In genomic region chr12:94198469-94198868, GRCh38 we compare ENCODE assay signal across 23 cellular contexts. TPM values are rescaled to one million over a fixed set of nuclear protein-coding genes. Genes with fewer than 3 reads are reported as not detected.
DNase-seq lines count a peak whose midpoint lies in the region; ATAC-seq, FAIRE-seq and TF ChIP-seq lines count a peak whose summit lies in the region.
"Had no signal": no experiment of that assay in that cellular context is flagged by ENCODE, and none has a peak within 500 bp of the region (broad histone marks: within the 10 kb centered on the region; RNA-seq: fewer than 3 reads in every experiment).

No MANE protein-coding gene starts in this region.

- H4K20me1 ChIP-seq in GM23338 (replicated peaks; ENCODE audit: insufficient read depth) = no peaks in the 10 kb centered on the region

- H3K9me3 Mint-ChIP-seq in GM23338 (peaks cover 4% of the 10 kb centered on the region; the same call in 1 of the 3 replicates), endodermal cell (peaks cover 1% of the 10 kb centered on the region)
- H3K9me3 Mint-ChIP-seq: CD8-positive, alpha-beta memory T cell had no signal

- H3K79me2 ChIP-seq in GM23338 (replicated peaks; ENCODE audit: insufficient read depth) = no peaks in the 10 kb centered on the region

- H3K4me1 Mint-ChIP-seq in GM23338 = peaks cover 6% of the 10 kb centered on the region; the same call in 2 of the 3 replicates
- no peaks in the 10 kb centered on the region for H3K4me1 Mint-ChIP-seq in endodermal cell

- H3K4me3 Mint-ChIP-seq in GM23338 (no peak overlapping the region), endodermal cell (no peak overlapping the region)
- H3K4me3 Mint-ChIP-seq: B cell; CD14-positive monocyte; CD8-positive, alpha-beta memory T cell had no signal

- H3K9me2 ChIP-seq in GM23338 (ENCODE audit: insufficient read depth) = peaks cover 14% of the 10 kb centered on the region

- 85 to 88% methylated on average over 1 to 5 of the region's 5 CpGs for WGBS in endodermal cell (ENCODE audit: insufficient coverage in 1 of 2, insufficient read length in 1 of 2), 2 experiments
- 61 to 90% (median 75%) methylated on average over 5 of the region's 5 CpGs for WGBS in small intestine, 3 donors
- 87 to 91% (median 88%) methylated on average over 5 of the region's 5 CpGs for WGBS in ovary, 3 donors

- no peak overlapping the region for H3K4me2 ChIP-seq in GM23338

- no peak for DNase-seq in GM23338 (ENCODE audit: low spot score)
- DNase-seq in endodermal cell = peak; percentile 59
- DNase-seq in small intestine = peak; percentile 29
- DNase-seq in putamen (ENCODE audit: low spot score) = no peak
- no peak for DNase-seq in ovary
- DNase-seq: CD8-positive, alpha-beta memory T cell; DMS 273 treated with DMSO at 0.1 percent for 48 hours; GF-D8; KBM-7; NCI-H2029; NCI-H446; NCI-H524 treated with DMSO at 0.1 percent for 48 hours; NCI-H82; NK-92 treated with Interleukin-12 subunit alpha and Interleukin-12 subunit beta, amount 100 ng/mL, for 24 hours; PC-3 had no signal

- H3K4me1 ChIP-seq in GM23338 (ENCODE audit: insufficient read depth) (peaks cover 5% of the 10 kb centered on the region), endodermal cell (ENCODE audit: control insufficient read depth, insufficient read depth, low read length) (no peaks in the 10 kb centered on the region), small intestine (ENCODE audit: control insufficient read depth in 2 of 2, insufficient read depth in 1 of 2, low read depth in 1 of 2, low read length in 1 of 2) (no peaks in the 10 kb centered on the region), ovary (ENCODE audit: insufficient read depth) (no peaks in the 10 kb centered on the region)
- H3K4me1 ChIP-seq: SJSA1 had no signal

- FAIRE-seq in small intestine (lab: Jason Lieb, UNC) = no peak
- FAIRE-seq: GM12891, GM19239 had no signal

- TF ChIP-seq POLR2A in ovary (IDR thresholded peaks at IDR 0.05) = no peak

- no peak overlapping the region for H3K27ac ChIP-seq in C4-2B
- no peak overlapping the region for H3K27ac ChIP-seq in GM23338 (ENCODE audit: low read depth)
- no peak overlapping the region for H3K27ac ChIP-seq in endodermal cell (ENCODE audit: low read depth, low read length)
- no peak overlapping the region for H3K27ac ChIP-seq in small intestine (ENCODE audit: low read depth in 1 of 2, low read length in 1 of 2)
- H3K27ac ChIP-seq in ovary = no peak overlapping the region
- H3K27ac ChIP-seq: SJSA1 had no signal

- H3K36me3 ChIP-seq in GM23338 (ENCODE audit: insufficient read depth) (no peaks in the 10 kb centered on the region), endodermal cell (ENCODE audit: control insufficient read depth, insufficient read depth, low read length) (no peaks in the 10 kb centered on the region), small intestine (ENCODE audit: control insufficient read depth in 2 of 2, insufficient read depth in 2 of 2, low read length in 2 of 2) (no peaks in the 10 kb centered on the region), ovary (no peaks in the 10 kb centered on the region)
- H3K36me3 ChIP-seq: SJSA1 had no signal

- H3K36me3 Mint-ChIP-seq in GM23338 (ENCODE audit: low read depth) (peaks cover 3% of the 10 kb centered on the region; the same call in 2 of the 3 replicates), endodermal cell (ENCODE audit: low read depth) (no peaks in the 10 kb centered on the region)

- no peak overlapping the region for H3K9ac ChIP-seq in endodermal cell (ENCODE audit: extremely low read depth, low read length, poor library complexity, severe bottlenecking)

- no peak for TF ChIP-seq EP300 in ovary (IDR thresholded peaks at IDR 0.05)

- H3K4me3 ChIP-seq in GM23338 (no peak overlapping the region), endodermal cell (ENCODE audit: low read length) (no peak overlapping the region), small intestine (ENCODE audit: low read depth in 1 of 2, low read length in 2 of 2) (no peak overlapping the region), ovary (no peak overlapping the region)
- H3K4me3 ChIP-seq: SJSA1 had no signal

- H3K27me3 ChIP-seq in GM23338 (ENCODE audit: insufficient read depth) (no peaks in the 10 kb centered on the region), endodermal cell (ENCODE audit: control insufficient read depth, insufficient read depth, low read length, poor library complexity, severe bottlenecking) (no peaks in the 10 kb centered on the region), small intestine (ENCODE audit: control insufficient read depth in 2 of 2, insufficient read depth in 2 of 2, low read length in 2 of 2) (no peaks in the 10 kb centered on the region), ovary (no peaks in the 10 kb centered on the region)
- H3K27me3 ChIP-seq: SJSA1 had no signal

- H3K27ac Mint-ChIP-seq in GM23338 (no peak overlapping the region), endodermal cell (no peak overlapping the region)

- no peaks in the 10 kb centered on the region for H3F3A ChIP-seq in GM23338 (replicated peaks; ENCODE audit: low read depth)

- peak; percentile 63 for ATAC-seq in GM23338
- no peak for ATAC-seq in GM19452 (IDR thresholded peaks at IDR 0.05; ENCODE audit: unreplicated experiment)
- ATAC-seq: PC-3, Right ventricle myocardium inferior had no signal

- peak overlapping the region; percentile 87 for H2AFZ ChIP-seq in GM23338

- H3K27me3 Mint-ChIP-seq in GM23338 (ENCODE audit: insufficient read depth, low read depth, poor library complexity) (peaks cover 14% of the 10 kb centered on the region), endodermal cell (ENCODE audit: insufficient read depth) (peaks cover 6% of the 10 kb centered on the region)
- H3K27me3 Mint-ChIP-seq: B cell; CD8-positive, alpha-beta memory T cell had no signal

- intact Hi-C loops in ovary (cut with DNase I) = loop anchor here in 1 of 4 donors (5.0 kb wide), 1 partner anchor 46 kb away; no protein-coding TSS in a partner anchor

- H3K9me3 ChIP-seq in endodermal cell (ENCODE audit: control insufficient read depth, low read length) (peaks cover 6% of the 10 kb centered on the region), small intestine (ENCODE audit: control insufficient read depth, low read depth) (no peaks in the 10 kb centered on the region), ovary (no peaks in the 10 kb centered on the region)
- H3K9me3 ChIP-seq: SJSA1 had no signal

- TF ChIP-seq CTCF in C4-2B (conservative IDR thresholded peaks at IDR 0.05) (peak; percentile 13; the same call in 1 of the 2 replicates), GM23338 (conservative IDR thresholded peaks at IDR 0.05; ENCODE audit: low read depth in 2 of 2) (peak in 1 of 2 experiments; percentile 53; a peak in 2 of 4 replicates), endodermal cell (conservative IDR thresholded peaks at IDR 0.05) (peak; percentile 65), ovary (IDR thresholded peaks at IDR 0.05) (no peak)

TF ChIP-seq in GM23338, 12 proteins besides CTCF, POLR2A, EP300 and RAD21:
- no peak for TF ChIP-seq ETS1 (IDR thresholded peaks at IDR 0.05)
- TF ChIP-seq POLR2AphosphoS5 (IDR thresholded peaks at IDR 0.05; ENCODE audit: low read depth) = no peak

RNA-seq across cellular contexts. Expression of gene PLXNC1, which starts 50.1 kb away (rescaled TPM):
- total RNA-seq in GM23338 (2014; rRNA removed; shearing (Covaris generic)) = 2.4 and 6.5 TPM in 2 replicates
- polyA plus RNA-seq in GM23338 (2016; fragmentation: Nextera tagmentation; extraction: Ambion mirVana) = 1.4 and 1.9 TPM in 2 replicates
- 1 to 10 TPM; 1.6 to 1.9 TPM for total RNA-seq in endodermal cell
- polyA plus RNA-seq in endodermal cell (2013, experiment 1 of 2) = 10.2 TPM
- polyA plus RNA-seq in endodermal cell (2013, experiment 2 of 2) = 9.9 TPM
- 1 to 10 TPM in 2 of 3 donors, under 1 TPM in 1; 0.22 to 1.4 (median 1.1) TPM for polyA plus RNA-seq in small intestine
- total RNA-seq in ovary = 10 to 100 TPM in 6 of 7 donors, 1 to 10 TPM in 1; 9.8 to 33.7 (median 19.5) TPM
- 10 to 100 TPM in 1 of 2 donors, 1 to 10 TPM in 1; 8.2 to 13.9 TPM for polyA plus RNA-seq in ovary

Comparison
In these comparisons a context has a peak if more than half of its experiments do, and no peak if none do; other contexts are left out.
1. CTCF ChIP-seq: peak in C4-2B (single experiment) and endodermal cell (single experiment); none in ovary (0 of 3).
2. DNase-seq: peak in endodermal cell (single experiment) and small intestine (single experiment); none in GM23338 (single experiment), putamen (single experiment) and ovary (0 of 5).